Comparison of ENCODE assay signal across 1 cellular context in the genomic region with DNA sequence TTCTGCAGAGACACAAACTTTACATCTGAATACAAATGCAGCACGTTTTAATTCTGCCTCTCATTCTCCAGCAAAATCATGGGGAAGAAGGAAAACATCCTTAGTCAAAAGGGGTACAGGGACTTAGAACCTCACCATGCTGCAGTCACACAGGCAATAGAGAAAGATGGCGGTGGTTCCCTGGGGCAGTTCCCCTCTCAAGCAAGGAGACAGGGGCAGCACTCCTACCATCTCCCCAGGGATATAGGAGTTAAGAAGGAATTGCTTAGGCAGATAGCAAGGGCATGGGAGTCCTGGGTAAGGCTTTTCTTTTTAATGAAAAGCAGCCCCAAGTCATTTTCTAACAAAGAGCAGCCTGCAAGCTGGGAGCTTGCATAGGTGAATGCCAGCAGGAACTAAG.
TF ChIP-seq lines count a peak whose summit lies in the region.

No MANE protein-coding gene starts in this region.

TF ChIP-seq in IMR-90, 13 proteins besides CTCF, POLR2A, EP300 and RAD21:
- TF ChIP-seq MXI1 (IDR thresholded peaks at IDR 0.05; ENCODE audit: borderline replicate concordance, low read depth, low read length) (no peak), FOS (IDR thresholded peaks at IDR 0.05; ENCODE audit: low read depth, low read length) (no peak), RFX5 (IDR thresholded peaks at IDR 0.05; ENCODE audit: low read depth, low read length) (no peak), SMC3 (IDR thresholded peaks at IDR 0.05; ENCODE audit: low read depth, low read length) (no peak), MAFK (IDR thresholded peaks at IDR 0.05; ENCODE audit: low read depth, low read length) (no peak), CEBPB (IDR thresholded peaks at IDR 0.05; ENCODE audit: low read depth, low read length) (no peak), MAZ (IDR thresholded peaks at IDR 0.05; ENCODE audit: borderline replicate concordance, low read depth, low read length) (no peak), RCOR1 (IDR thresholded peaks at IDR 0.05; ENCODE audit: insufficient replicate concordance, low read length) (no peak), NFE2L2 (IDR thresholded peaks at IDR 0.05; ENCODE audit: low read depth, low read length) (no peak), CHD1 (IDR thresholded peaks at IDR 0.05; ENCODE audit: low read depth, low read length) (no peak), BHLHE40 (IDR thresholded peaks at IDR 0.05; ENCODE audit: low read depth, low read length) (no peak)
- TF ChIP-seq, protein P1, sequence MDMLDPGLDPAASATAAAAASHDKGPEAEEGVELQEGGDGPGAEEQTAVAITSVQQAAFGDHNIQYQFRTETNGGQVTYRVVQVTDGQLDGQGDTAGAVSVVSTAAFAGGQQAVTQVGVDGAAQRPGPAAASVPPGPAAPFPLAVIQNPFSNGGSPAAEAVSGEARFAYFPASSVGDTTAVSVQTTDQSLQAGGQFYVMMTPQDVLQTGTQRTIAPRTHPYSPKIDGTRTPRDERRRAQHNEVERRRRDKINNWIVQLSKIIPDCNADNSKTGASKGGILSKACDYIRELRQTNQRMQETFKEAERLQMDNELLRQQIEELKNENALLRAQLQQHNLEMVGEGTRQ (IDR thresholded peaks at IDR 0.05; ENCODE audit: low read depth, low read length): no peak
- TF ChIP-seq, protein P2, sequence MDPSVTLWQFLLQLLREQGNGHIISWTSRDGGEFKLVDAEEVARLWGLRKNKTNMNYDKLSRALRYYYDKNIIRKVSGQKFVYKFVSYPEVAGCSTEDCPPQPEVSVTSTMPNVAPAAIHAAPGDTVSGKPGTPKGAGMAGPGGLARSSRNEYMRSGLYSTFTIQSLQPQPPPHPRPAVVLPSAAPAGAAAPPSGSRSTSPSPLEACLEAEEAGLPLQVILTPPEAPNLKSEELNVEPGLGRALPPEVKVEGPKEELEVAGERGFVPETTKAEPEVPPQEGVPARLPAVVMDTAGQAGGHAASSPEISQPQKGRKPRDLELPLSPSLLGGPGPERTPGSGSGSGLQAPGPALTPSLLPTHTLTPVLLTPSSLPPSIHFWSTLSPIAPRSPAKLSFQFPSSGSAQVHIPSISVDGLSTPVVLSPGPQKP (IDR thresholded peaks at IDR 0.05; ENCODE audit: borderline replicate concordance, low read depth, low read length): no peak
